In genomic region chr7:22863156-22863899, GRCh38 we compare ENCODE assay signal across 19 cellular contexts.
"Had no signal": no experiment of that assay in that cellular context is flagged by ENCODE, and none has a peak within 500 bp of the region (broad histone marks: within the 10 kb centered on the region; RNA-seq: fewer than 3 reads in every experiment).

No MANE protein-coding gene starts in this region.

- H3K27me3 Mint-ChIP-seq: activated naive CD8-positive, alpha-beta T cell treated with anti-CD3 and anti-CD28 coated beads for 36 hours; stimulated activated naive B cell treated with anti-CD40 and anti-IgM and Interleukin-4, amounts not matched to agents 10 μg/mL and 1 μg/mL and 100 μg/mL, for 72 hours; type B pancreatic cell had no signal

- FAIRE-seq: endometrium, frontal cortex, kidney had no signal

- H3K9me3 ChIP-seq: esophagus squamous epithelium, heart right ventricle, left ventricle myocardium inferior, psoas muscle, right lobe of liver, spleen had no signal

- H3K4me3 ChIP-seq: esophagus squamous epithelium, heart right ventricle, left ventricle myocardium inferior, psoas muscle, right lobe of liver, spleen had no signal

- ATAC-seq: heart right ventricle; psoas muscle; right lobe of liver; stimulated activated naive B cell treated with anti-CD40 and anti-IgM and Interleukin-4, amounts not matched to agents 10 μg/mL and 1 μg/mL and 100 μg/mL, for 72 hours had no signal

- H3K4me3 Mint-ChIP-seq: activated naive CD8-positive, alpha-beta T cell treated with anti-CD3 and anti-CD28 coated beads for 36 hours; nephron progenitor cell; stimulated activated naive B cell treated with anti-CD40 and anti-IgM and Interleukin-4, amounts not matched to agents 10 μg/mL and 1 μg/mL and 100 μg/mL, for 72 hours; type B pancreatic cell had no signal

- DNase-seq: activated CD4-positive, alpha-beta T cell treated with anti-CD3 and anti-CD28 coated beads for 48 hours; activated effector memory CD4-positive, alpha-beta T cell treated with anti-CD3 and anti-CD28 coated beads, Interleukin-2, amount 50 U/mL, for 16 hours; activated naive CD8-positive, alpha-beta T cell treated with anti-CD3 and anti-CD28 coated beads for 36 hours; activated T-cell treated with anti-CD3 and anti-CD28 coated beads, Interleukin-2, amount 50 U/mL, for 1 hour; esophagus squamous epithelium; heart right ventricle; kidney; left ventricle myocardium inferior; mesenchymal stem cell; nephron progenitor cell; psoas muscle; right lobe of liver; spleen; stimulated activated CD4-positive, alpha-beta T cell treated with anti-CD3 and anti-CD28 coated beads, Interleukin-1b, Interleukin-23, amount 100 ng/mL, for 48 hours; stimulated activated naive B cell treated with anti-CD40 and anti-IgM and Interleukin-4, amounts not matched to agents 10 μg/mL and 1 μg/mL and 100 μg/mL, for 72 hours; T-helper 1 cell had no signal

- H3K27ac ChIP-seq: right lobe of liver, spleen had no signal

- H3K27ac Mint-ChIP-seq: nephron progenitor cell; stimulated activated naive B cell treated with anti-CD40 and anti-IgM and Interleukin-4, amounts not matched to agents 10 μg/mL and 1 μg/mL and 100 μg/mL, for 72 hours; type B pancreatic cell had no signal

- H3K9me3 Mint-ChIP-seq: activated naive CD8-positive, alpha-beta T cell treated with anti-CD3 and anti-CD28 coated beads for 36 hours; nephron progenitor cell; stimulated activated naive B cell treated with anti-CD40 and anti-IgM and Interleukin-4, amounts not matched to agents 10 μg/mL and 1 μg/mL and 100 μg/mL, for 72 hours; type B pancreatic cell had no signal

- H3K27me3 ChIP-seq: esophagus squamous epithelium, heart right ventricle, right lobe of liver, spleen had no signal
